Comparison of ENCODE assay signal across 26 cellular contexts in the genomic region with DNA sequence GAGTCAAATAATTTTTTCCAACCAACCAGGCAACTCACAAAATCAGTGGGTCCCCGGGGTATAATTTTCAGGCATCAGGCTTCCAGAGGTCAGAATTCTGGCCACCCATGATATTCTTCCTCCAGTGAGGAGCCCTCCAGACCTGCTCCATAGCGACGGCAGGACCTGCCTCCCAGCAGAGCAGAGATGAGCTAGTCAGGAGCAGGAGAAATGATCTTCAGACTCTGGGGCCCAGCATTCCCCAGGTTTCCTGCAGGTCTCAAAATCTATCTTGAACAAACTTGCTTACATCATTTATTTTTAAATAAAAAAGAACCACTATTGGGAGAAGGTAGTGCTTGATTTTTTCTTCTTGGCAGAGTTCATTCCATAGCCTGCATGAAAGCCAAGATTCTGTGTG. TPM values are rescaled to one million over a fixed set of nuclear protein-coding genes. Genes with fewer than 3 reads are reported as not detected.
DNase-seq lines count a peak whose midpoint lies in the region; ATAC-seq, FAIRE-seq and TF ChIP-seq lines count a peak whose summit lies in the region.
"Had no signal": no experiment of that assay in that cellular context is flagged by ENCODE, and none has a peak within 500 bp of the region (broad histone marks: within the 10 kb centered on the region; RNA-seq: fewer than 3 reads in every experiment).

No MANE protein-coding gene starts in this region.

- DNase-seq in HepG2 (ENCODE audit: low spot score) = no peak
- no peak for DNase-seq in right lobe of liver
- DNase-seq in hepatocyte (ENCODE audit: low spot score) = no peak
- DNase-seq in mesothelial cell of epicardium (ENCODE audit: low spot score in 2 of 2, unreplicated experiment in 2 of 2) = no peak
- DNase-seq in GM20000 (ENCODE audit: low spot score) = no peak
- DNase-seq in DMS53 (lab: John Stamatoyannopoulos, UW) = no peak
- DNase-seq: AML-193; Caco-2; Calu3; CD4-positive, alpha-beta T cell; CD8-positive, alpha-beta T cell; DMS79; DND-41; EL; GDM1 had no signal

- no peak overlapping the region for H3K4me3 Mint-ChIP-seq in mesothelial cell of epicardium
- H3K4me3 Mint-ChIP-seq: B cell; CD4-positive, alpha-beta T cell; CD8-positive, alpha-beta T cell had no signal

- TF ChIP-seq POLR2A in HepG2 (IDR thresholded peaks at IDR 0.05; ENCODE audit: insufficient read depth in 1 of 2, low read depth in 2 of 2, low read length in 2 of 2) (no peak), right lobe of liver (IDR thresholded peaks at IDR 0.05) (no peak)

- no peaks in the 10 kb centered on the region for H3K36me3 Mint-ChIP-seq in mesothelial cell of epicardium
- H3K36me3 Mint-ChIP-seq: CD8-positive, alpha-beta T cell had no signal

- H2AFZ ChIP-seq in HepG2 (ENCODE audit: low read length) (peak overlapping the region; percentile 18), hepatocyte (no peak overlapping the region)

- H3K4me3 ChIP-seq in HepG2 (replicated peaks in 1 of 3; ENCODE audit: insufficient read depth in 1 of 3, low read depth in 2 of 3, low read length in 3 of 3) (no peak overlapping the region), right lobe of liver (no peak overlapping the region), hepatocyte (no peak overlapping the region)
- H3K4me3 ChIP-seq: A549; BLaER1 treated with 17β-estradiol and CSF1 and Interleukin-3, amounts not matched to agents 10 nM and 100 nM; GM12878 had no signal

- CTCF ChIA-PET in HepG2 (lab: Yijun Ruan, JAX; ENCODE audit: low intra/inter-chr PET ratio, low total read pairs) = no interaction called here

- TF ChIP-seq EP300 in HepG2 (IDR thresholded peaks at IDR 0.05; ENCODE audit: low read depth in 2 of 2, low read length in 2 of 2) = no peak
- no peak for TF ChIP-seq EP300 in HepG2 (CRISPR knock-in tag; IDR thresholded peaks at IDR 0.05; ENCODE audit: borderline replicate concordance)

- POLR2A ChIA-PET in HepG2 (lab: Yijun Ruan, JAX) = interaction anchor here (0.9 to 4.2 kb wide), 5 partner anchors 10 to 39 kb away, joined by 4 to 38 read pairs (median 7); no protein-coding TSS in a partner anchor

- WGBS in HepG2 (ENCODE audit: low lambda C conversion rate) = 46% methylated on average over 3 of the region's 3 CpGs
- WGBS in right lobe of liver (ENCODE audit: insufficient coverage, low coverage, low lambda C conversion rate, missing lambda C conversion rate) = no CpG with 5 or more reads among the region's 3 CpGs
- WGBS in hepatocyte (ENCODE audit: low lambda C conversion rate, missing lambda C conversion rate) = 87% methylated on average over 3 of the region's 3 CpGs

- no peaks in the 10 kb centered on the region for H3K9me2 ChIP-seq in hepatocyte (replicated peaks; ENCODE audit: insufficient read depth)

- no peak for TF ChIP-seq RAD21 in HepG2 (CRISPR knock-in tag; IDR thresholded peaks at IDR 0.05)

- H4K20me1 ChIP-seq in HepG2 (ENCODE audit: insufficient read depth, low read length) (no peaks in the 10 kb centered on the region), hepatocyte (ENCODE audit: insufficient read depth, poor library complexity, severe bottlenecking) (no peaks in the 10 kb centered on the region)
- H4K20me1 ChIP-seq: BLaER1 treated with 17β-estradiol and CSF1 and Interleukin-3, amounts not matched to agents 10 nM and 100 nM had no signal

- H3K27ac ChIP-seq in HepG2 (ENCODE audit: extremely low read length, insufficient read depth, low read length) (peak overlapping the region; percentile 12), right lobe of liver (no peak overlapping the region), hepatocyte (peak overlapping the region; percentile 1)
- H3K27ac ChIP-seq: 22Rv1; A549; BLaER1 treated with 17β-estradiol and CSF1 and Interleukin-3, amounts not matched to agents 10 nM and 100 nM; C4-2B had no signal

- H3K27me3 ChIP-seq in HepG2 (ENCODE audit: control insufficient read depth in 1 of 2, insufficient read depth in 2 of 2, low read length in 2 of 2) (no peaks in the 10 kb centered on the region), right lobe of liver (no peaks in the 10 kb centered on the region), hepatocyte (no peaks in the 10 kb centered on the region)
- H3K27me3 ChIP-seq: BLaER1 treated with 17β-estradiol and CSF1 and Interleukin-3, amounts not matched to agents 10 nM and 100 nM had no signal

- intact Hi-C loops in HepG2 (cut with micrococcal nuclease; ENCODE audit: unreplicated experiment) (no loop called here), right lobe of liver (cut with DNase I) (no loop called here)

- no peak for TF ChIP-seq CTCF in HepG2 (CRISPR knock-in tag; IDR thresholded peaks at IDR 0.05)
- TF ChIP-seq CTCF in right lobe of liver (IDR thresholded peaks at IDR 0.05) = no peak
- no peak for TF ChIP-seq CTCF in hepatocyte (IDR thresholded peaks at IDR 0.05; ENCODE audit: poor library complexity)
- no peak for TF ChIP-seq CTCF in mesothelial cell of epicardium (IDR thresholded peaks at IDR 0.05; ENCODE audit: unreplicated experiment)
- no peak for TF ChIP-seq CTCF in GM20000 (IDR thresholded peaks at IDR 0.05; ENCODE audit: extremely low read depth, missing control alignments)

- no peaks in the 10 kb centered on the region for H3K36me3 ChIP-seq in HepG2 (replicated peaks in 1 of 2; ENCODE audit: control insufficient read depth in 1 of 2, insufficient read depth in 2 of 2, low read length in 2 of 2)
- no peaks in the 10 kb centered on the region for H3K36me3 ChIP-seq in right lobe of liver
- no peaks in the 10 kb centered on the region for H3K36me3 ChIP-seq in hepatocyte (replicated peaks; ENCODE audit: insufficient read depth, low read depth)
- H3K36me3 ChIP-seq: BLaER1 treated with 17β-estradiol and CSF1 and Interleukin-3, amounts not matched to agents 10 nM and 100 nM had no signal

- no peaks in the 10 kb centered on the region for H3K27me3 Mint-ChIP-seq in mesothelial cell of epicardium (ENCODE audit: low read depth)

- in situ Hi-C loops in HepG2 (cut with HindIII; ENCODE audit: extremely low pct_ligation_motif_present, low pct_unique_long_range_greater_than_20kb) = no loop called here

- peak overlapping the region; percentile 69 for H3K27ac Mint-ChIP-seq in mesothelial cell of epicardium
- H3K27ac Mint-ChIP-seq: B cell; CD4-positive, alpha-beta T cell; CD8-positive, alpha-beta T cell had no signal

- H3K9me3 Mint-ChIP-seq in mesothelial cell of epicardium = peaks cover 5% of the 10 kb centered on the region
- H3K9me3 Mint-ChIP-seq: CD4-positive, alpha-beta T cell; CD8-positive, alpha-beta T cell had no signal

- H3K4me2 ChIP-seq in HepG2 (ENCODE audit: low read depth, low read length) (peak overlapping the region; percentile 41), hepatocyte (no peak overlapping the region)
- H3K4me2 ChIP-seq: A549; BLaER1 treated with 17β-estradiol and CSF1 and Interleukin-3, amounts not matched to agents 10 nM and 100 nM had no signal

- H3K4me1 ChIP-seq in HepG2 (ENCODE audit: insufficient read depth, low read length) (peaks cover 60% of the 10 kb centered on the region), right lobe of liver (peaks cover 0 to 5% (median 0%) of the 10 kb centered on the region in 4 donors), hepatocyte (ENCODE audit: insufficient read depth) (peaks cover 20% of the 10 kb centered on the region)

- no peaks in the 10 kb centered on the region for H3K79me2 ChIP-seq in HepG2 (ENCODE audit: insufficient read depth, low read length)
- H3K79me2 ChIP-seq in hepatocyte = no peaks in the 10 kb centered on the region

- peak; percentile 85 for ATAC-seq in HepG2
- ATAC-seq in right lobe of liver = no peak
- ATAC-seq in GM19351 (IDR thresholded peaks at IDR 0.05; ENCODE audit: unreplicated experiment) = no peak
- ATAC-seq: A549; CD8-positive, alpha-beta T cell; GM12878 had no signal

- no TSS peak for BruUV-seq in HepG2 (replicated peaks; lab: Mats Ljungman, UMichigan)

- H3K4me1 Mint-ChIP-seq in mesothelial cell of epicardium = peaks cover 25% of the 10 kb centered on the region
- H3K4me1 Mint-ChIP-seq: B cell had no signal

- FAIRE-seq in HepG2 (lab: Jason Lieb, UNC) = no peak
- FAIRE-seq: A549, D721Med, GM12878, GM12892, GM18507 had no signal

- no peak overlapping the region for H3K9ac ChIP-seq in HepG2 (ENCODE audit: insufficient read depth, low read depth, low read length)
- H3K9ac ChIP-seq: BLaER1 treated with 17β-estradiol and CSF1 and Interleukin-3, amounts not matched to agents 10 nM and 100 nM had no signal

- H3K9me3 ChIP-seq in HepG2 (ENCODE audit: low read length) (no peaks in the 10 kb centered on the region), right lobe of liver (no peaks in the 10 kb centered on the region), hepatocyte (ENCODE audit: low read depth) (no peaks in the 10 kb centered on the region)
- H3K9me3 ChIP-seq: A549, Caco-2 had no signal

TF ChIP-seq in HepG2, 621 proteins besides CTCF, POLR2A, EP300 and RAD21 (continues in another document):
- TF ChIP-seq POGZ (CRISPR knock-in tag; IDR thresholded peaks at IDR 0.05) (0 out of 2 replicates have a peak, but pooled peaks have one; percentile 37), KDM6A (CRISPR knock-in tag; IDR thresholded peaks at IDR 0.05; ENCODE audit: low read depth) (peak; percentile 44; the same call in 1 of the 2 replicates)

RNA-seq across cellular contexts. Expression of gene FAM50B, which starts 44.7 kb away (rescaled TPM):
- not detected in 2 replicates for total RNA-seq in HepG2 (2016; rRNA removed; fragmentation: Illumina TruSeq; extraction: Trizol)
- not detected in 2 replicates for total RNA-seq in HepG2 (2016; cell fraction: cytosol; rRNA removed; fragmentation: Illumina TruSeq; extraction: Trizol; ENCODE audit: low read depth)
- not detected in 2 replicates for total RNA-seq in HepG2 (2016; cell fraction: insoluble cytoplasmic fraction; rRNA removed; fragmentation: Illumina TruSeq; extraction: Trizol)
- not detected in 2 replicates for total RNA-seq in HepG2 (2016; cell fraction: membrane; rRNA removed; fragmentation: Illumina TruSeq; extraction: Trizol)
- total RNA-seq in HepG2 (2016; cell fraction: nucleus; rRNA removed; fragmentation: Illumina TruSeq; extraction: Trizol) = not detected in 2 replicates
- polyA plus RNA-seq in HepG2 (2011; rRNA removed) = 0.05 TPM in 1 of 2 replicates, not detected in the other
- polyA plus RNA-seq in HepG2 (2011; cell fraction: cytosol; rRNA removed) = not detected in 2 replicates
- polyA plus RNA-seq in HepG2 (2011; cell fraction: nucleus; rRNA removed) = 0.07 TPM in 1 of 2 replicates, not detected in the other
- polyA plus RNA-seq in HepG2 (2012) = not detected in 2 replicates
- not detected in 2 replicates for polyA plus RNA-seq in HepG2 (2016; cell fraction: cytosol; fragmentation: Illumina TruSeq; extraction: Trizol; ENCODE audit: low read depth)
- not detected in 2 replicates for polyA plus RNA-seq in HepG2 (2016; cell fraction: insoluble cytoplasmic fraction; fragmentation: Illumina TruSeq; extraction: Trizol; ENCODE audit: low read depth)
- polyA plus RNA-seq in HepG2 (2016; cell fraction: membrane; fragmentation: Illumina TruSeq; extraction: Trizol; ENCODE audit: low read depth) = not detected in 2 replicates
- not detected in 2 replicates for polyA plus RNA-seq in HepG2 (2016; cell fraction: nucleus; fragmentation: Illumina TruSeq; extraction: Trizol; ENCODE audit: insufficient read depth, low read depth)
- 2.4 TPM in 1 of 2 replicates, not detected in the other for polyA minus RNA-seq in HepG2 (2011; rRNA and poly(A)+ RNA removed; ENCODE audit: low replicate concordance)
- polyA minus RNA-seq in HepG2 (2011; cell fraction: cytosol; rRNA and poly(A)+ RNA removed) = not detected in 2 replicates
- not detected in 2 replicates for polyA minus RNA-seq in HepG2 (2011; cell fraction: nucleus; rRNA and poly(A)+ RNA removed)
- 10 to 100 TPM in 1 of 6 experiments, 1 to 10 TPM in 5; 3.6 to 11.1 (median 8.5) TPM for total RNA-seq in right lobe of liver
- 0.84 and 1.6 TPM in 2 replicates for total RNA-seq in hepatocyte
- polyA plus RNA-seq in hepatocyte = 1.1 and 1.6 TPM in 2 replicates
- 7.0 to 7.9 TPM (median 7.1 TPM) in 3 replicates for total RNA-seq in mesothelial cell of epicardium
- total RNA-seq: Caco-2, G401 had no signal

Comparison
In these comparisons a context has a peak if more than half of its experiments do, and no peak if none do; other contexts are left out.
1. H3K27ac ChIP-seq: peak in HepG2 (single experiment) and hepatocyte (single experiment); none in right lobe of liver (0 of 3).